In the genomic region with DNA sequence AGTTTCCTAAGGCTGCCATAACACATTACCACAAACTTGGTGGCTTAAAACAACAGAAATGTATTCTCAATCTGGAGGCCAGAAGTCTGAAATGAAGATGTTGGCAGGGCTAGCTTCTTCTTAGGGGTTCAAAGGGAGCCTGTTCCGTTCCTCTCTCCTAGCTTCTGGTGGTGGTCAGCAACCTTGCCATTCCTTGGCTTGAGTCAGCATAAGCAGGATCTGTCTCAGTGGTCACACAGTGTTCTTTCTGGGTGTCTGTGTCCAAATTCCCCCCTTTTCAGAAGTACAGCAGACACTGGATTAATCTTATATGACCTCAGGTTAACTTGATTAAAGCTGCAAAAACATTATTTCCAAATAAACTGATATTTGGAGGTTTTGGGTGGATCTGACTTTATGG, we compare ENCODE assay signal across 17 cellular contexts. TPM values are rescaled to one million over a fixed set of nuclear protein-coding genes. Genes with fewer than 3 reads are reported as not detected.
"Had no signal": no experiment of that assay in that cellular context is flagged by ENCODE, and none has a peak within 500 bp of the region (broad histone marks: within the 10 kb centered on the region; RNA-seq: fewer than 3 reads in every experiment).

No MANE protein-coding gene starts in this region.

- H3K4me1 ChIP-seq: parathyroid adenoma had no signal

- H3K9ac ChIP-seq: parathyroid adenoma had no signal

- H3K4me3 ChIP-seq: lung had no signal

- H3K27me3 ChIP-seq: suprapubic skin had no signal

- ATAC-seq: left cardiac atrium, T-cell had no signal

- H3K27ac ChIP-seq: parathyroid adenoma, suprapubic skin had no signal

- DNase-seq: activated CD4-positive, alpha-beta T cell treated with anti-CD3 and anti-CD28 coated beads, Interleukin-2, amount 50 U/mL, for 1 hour; activated CD8-positive, alpha-beta memory T cell treated with anti-CD3 and anti-CD28 coated beads for 24 hours; activated naive CD8-positive, alpha-beta T cell treated with anti-CD3 and anti-CD28 coated beads for 36 hours; aorta; head of caudate nucleus; immature natural killer cell; left cardiac atrium; retina; T-cell; T-helper 9 cell; trophoblast cell had no signal

- H3K79me2 ChIP-seq: parathyroid adenoma had no signal

- H3K9me3 ChIP-seq: suprapubic skin had no signal

- FAIRE-seq: bronchial epithelial cell, frontal cortex had no signal

RNA-seq across cellular contexts. Expression of a gene that starts 2.1 kb away (rescaled TPM):
- total RNA-seq: activated naive CD8-positive, alpha-beta T cell treated with anti-CD3 and anti-CD28 coated beads for 36 hours; activated T-helper 1 cell treated with anti-CD3 and anti-CD28 coated beads, Interleukin-12 subunit alpha, Interleukin-12 subunit beta, Interleukin-2, Interleukin-4 antibody, amounts not matched to agents 30 ng/mL and 10 ng/mL and 1 ng/mL, durations not matched to agents 14 hours and 24 hours and 36 hours had no signal
